ENCODE assay signal across 8 cellular contexts in genomic region chr3:107235923-107236315, GRCh38.
A peak's percentile ranks its signal among the peaks of the same experiment; 100 is the strongest.
DNase-seq lines count a peak whose midpoint lies in the region; ATAC-seq and TF ChIP-seq lines count a peak whose summit lies in the region.

No MANE protein-coding gene starts in this region.

- DNase-seq in CD14-positive monocyte (ENCODE audit: low spot score) = no peak
- peak; percentile 32 for DNase-seq in NCI-H2227 treated with DMSO at 0.1 percent for 48 hours (lab: John Stamatoyannopoulos, UW)
- DNase-seq in activated B cell treated with CpG ODN at 0.5 μM for 24 hours = no peak
- peak; percentile 56 to 61 (median 61) for DNase-seq in effector memory CD8-positive, alpha-beta T cell
- DNase-seq in medulla oblongata (ENCODE audit: extremely low spot score) = peak; percentile 98
- DNase-seq in stomach = no peak

- POLR2A ChIA-PET in activated B cell treated with CpG ODN at 0.5 μM for 24 hours (lab: Charles Lee) = no interaction called here

- H3K27ac ChIP-seq in stomach = peak overlapping the region in 4 of 5 donors; percentile 7 to 73 (median 42)

- no peaks in the 10 kb centered on the region for H3K36me3 ChIP-seq in stomach

- TF ChIP-seq EP300 in stomach (IDR thresholded peaks at IDR 0.05) = no peak

- intact Hi-C loops in CD14-positive monocyte (cut with micrococcal nuclease) (loop anchor here in 1 of 2 donors (10.0 kb wide), 1 partner anchor 189 kb away; no protein-coding TSS in a partner anchor), activated B cell treated with CpG ODN at 0.5 μM for 24 hours (cut with micrococcal nuclease) (loop anchor here (1.0 to 10.0 kb wide), 12 partner anchors 36 to 1679 kb away; no protein-coding TSS in a partner anchor), stomach (cut with DNase I; ENCODE audit: low total_unique reads) (no loop called here)

- no peaks in the 10 kb centered on the region for H3K9me3 Mint-ChIP-seq in CD14-positive monocyte
- no peaks in the 10 kb centered on the region for H3K9me3 Mint-ChIP-seq in activated B cell treated with CpG ODN at 0.5 μM for 24 hours
- no peaks in the 10 kb centered on the region for H3K9me3 Mint-ChIP-seq in effector memory CD8-positive, alpha-beta T cell

- H3K4me3 Mint-ChIP-seq in CD14-positive monocyte (peak overlapping the region; percentile 59 to 72), activated B cell treated with CpG ODN at 0.5 μM for 24 hours (peak overlapping the region; percentile 3)
- H3K4me3 Mint-ChIP-seq in effector memory CD8-positive, alpha-beta T cell = peak overlapping the region; percentile 19 to 57

- no peaks in the 10 kb centered on the region for H3K27me3 ChIP-seq in stomach

- TF ChIP-seq POLR2A in stomach (IDR thresholded peaks at IDR 0.05) = no peak

- ATAC-seq in GM18870 (IDR thresholded peaks at IDR 0.05; ENCODE audit: unreplicated experiment) = peak; percentile 64
- ATAC-seq in HG03175 (IDR thresholded peaks at IDR 0.05; ENCODE audit: unreplicated experiment) = peak; percentile 66
- ATAC-seq in activated B cell treated with CpG ODN at 0.5 μM for 24 hours (ENCODE audit: low read depth) = peak; percentile 60
- ATAC-seq in effector memory CD8-positive, alpha-beta T cell (replicated peaks) = peak; percentile 66

- H3K27me3 Mint-ChIP-seq in CD14-positive monocyte (ENCODE audit: low read depth in 3 of 3) = peaks cover 0 to 3% (median 1%) of the 10 kb centered on the region in 3 donors
- H3K27me3 Mint-ChIP-seq in activated B cell treated with CpG ODN at 0.5 μM for 24 hours = peaks cover 3% of the 10 kb centered on the region
- H3K27me3 Mint-ChIP-seq in effector memory CD8-positive, alpha-beta T cell = peaks cover 9 to 15% of the 10 kb centered on the region in 2 donors

- H3K27ac Mint-ChIP-seq in CD14-positive monocyte = no peak overlapping the region
- H3K27ac Mint-ChIP-seq in activated B cell treated with CpG ODN at 0.5 μM for 24 hours = no peak overlapping the region
- no peak overlapping the region for H3K27ac Mint-ChIP-seq in effector memory CD8-positive, alpha-beta T cell

- CTCF ChIA-PET in activated B cell treated with CpG ODN at 0.5 μM for 24 hours (lab: Charles Lee) = interaction anchor here (0.6 to 4.6 kb wide), 14 partner anchors 11 to 1316 kb away, joined by 3 to 34 read pairs (median 9); no protein-coding TSS in a partner anchor

- H3K4me1 Mint-ChIP-seq in CD14-positive monocyte = peaks cover 11% of the 10 kb centered on the region
- H3K4me1 Mint-ChIP-seq in activated B cell treated with CpG ODN at 0.5 μM for 24 hours = peaks cover 10% of the 10 kb centered on the region
- H3K4me1 Mint-ChIP-seq in effector memory CD8-positive, alpha-beta T cell (ENCODE audit: low read depth in 2 of 2) = peaks cover 6 to 16% of the 10 kb centered on the region in 2 donors

- peak overlapping the region; percentile 42 to 51 (median 46) for H3K4me3 ChIP-seq in stomach

- WGBS in stomach, 5 donors = 0 to 2% (median 1%) methylated on average over 5 of the region's 5 CpGs

- H3K9me3 ChIP-seq in stomach = no peaks in the 10 kb centered on the region

- no peaks in the 10 kb centered on the region for H3K36me3 Mint-ChIP-seq in CD14-positive monocyte
- peaks cover 1% of the 10 kb centered on the region for H3K36me3 Mint-ChIP-seq in activated B cell treated with CpG ODN at 0.5 μM for 24 hours (ENCODE audit: low read depth)
- peaks cover 3% of the 10 kb centered on the region for H3K36me3 Mint-ChIP-seq in effector memory CD8-positive, alpha-beta T cell (ENCODE audit: insufficient read depth)

- H3K4me1 ChIP-seq in stomach = peaks cover 0 to 26% (median 17%) of the 10 kb centered on the region in 4 donors

- TF ChIP-seq CTCF in CD14-positive monocyte (IDR thresholded peaks at IDR 0.05) (peak; percentile 88), activated B cell treated with CpG ODN at 0.5 μM for 24 hours (IDR thresholded peaks at IDR 0.05) (peak; percentile 83), stomach (IDR thresholded peaks at IDR 0.05) (peak in 5 of 7 experiments; percentile 68 to 92 (median 90))

Comparison
In these comparisons a context has a peak if more than half of its experiments do, and no peak if none do; other contexts are left out.
1. DNase-seq: peak in NCI-H2227 treated with DMSO at 0.1 percent for 48 hours (single experiment), effector memory CD8-positive, alpha-beta T cell (3 of 3) and medulla oblongata (single experiment); none in CD14-positive monocyte (single experiment), activated B cell treated with CpG ODN at 0.5 μM for 24 hours (single experiment) and stomach (single experiment).
2. H3K4me3 Mint-ChIP-seq: peak in every context shown above with its lines; median percentile 66 in CD14-positive monocyte; 38 in effector memory CD8-positive, alpha-beta T cell; 3 in activated B cell treated with CpG ODN at 0.5 μM for 24 hours.
3. Peak in every context shown above with its lines, with median percentiles within 50 percentile points of each other: CTCF ChIP-seq and ATAC-seq.